In the genomic region with DNA sequence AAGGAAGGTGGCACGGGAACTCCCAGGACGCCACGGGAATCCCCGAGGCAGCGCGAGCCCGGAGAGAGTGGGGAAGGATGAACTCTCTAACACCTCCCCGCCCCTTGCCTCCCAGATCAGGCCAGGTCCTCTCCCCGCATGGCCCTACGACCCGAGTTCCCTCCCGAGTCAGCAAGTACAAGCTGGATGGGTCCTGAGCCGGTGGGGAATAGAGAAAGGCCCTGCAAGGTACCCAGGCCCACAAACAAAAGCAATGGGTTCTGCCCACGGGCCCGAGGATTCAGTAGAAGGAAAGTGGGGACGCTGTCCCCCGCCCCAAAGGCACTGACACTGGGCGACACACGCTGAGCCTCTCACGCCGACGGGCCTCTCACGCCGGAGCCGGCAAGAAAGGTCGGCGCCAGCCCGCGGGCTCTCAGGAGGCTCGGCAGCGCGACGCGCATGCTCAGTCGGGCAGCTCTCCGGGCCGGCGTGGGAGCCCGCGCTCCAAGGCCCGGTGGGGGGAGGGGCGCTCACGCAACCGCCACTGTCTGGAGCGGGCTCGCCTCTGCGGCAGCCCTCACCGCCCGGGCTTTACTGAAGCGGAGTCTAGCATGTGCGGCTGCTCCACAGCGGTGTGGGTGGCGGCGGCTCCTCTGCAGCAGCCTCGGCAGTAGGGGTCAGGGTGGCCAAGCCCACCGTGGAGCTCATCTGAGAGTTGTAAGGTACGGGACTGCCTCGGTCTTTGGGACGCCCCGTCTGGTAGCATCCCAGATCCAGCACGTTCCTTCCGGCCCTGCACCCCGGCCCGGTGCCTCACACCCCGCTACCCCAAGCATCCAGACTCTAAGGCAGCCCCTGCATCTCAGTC, we compare ENCODE assay signal across 8 cellular contexts. TPM values are rescaled to one million over a fixed set of nuclear protein-coding genes. Genes with fewer than 3 reads are reported as not detected.
A peak's percentile ranks its signal among the peaks of the same experiment; 100 is the strongest.
DNase-seq lines count a peak whose midpoint lies in the region; ATAC-seq and TF ChIP-seq lines count a peak whose summit lies in the region.
"Not testable (repeated sequence)": the region's sequence is repeated elsewhere in the genome, so short reads cannot be mapped to it uniquely, and the experiment has no call there.

No MANE protein-coding gene starts in this region.

- not testable (repeated sequence) for BruUV-seq in Calu3 (replicated peaks; lab: Mats Ljungman, UMichigan)

- peaks cover 18% of the 10 kb centered on the region for H3K4me1 ChIP-seq in Karpas-422 (ENCODE audit: low read length)

- not testable (repeated sequence) for H3K36me3 ChIP-seq in Karpas-422 (ENCODE audit: insufficient read depth, low read length)

- peak overlapping the region; percentile 60 for H3K4me2 ChIP-seq in Karpas-422 (ENCODE audit: low read depth, low read length, poor library complexity, severe bottlenecking)

- not testable (repeated sequence) for H3K9me2 ChIP-seq in Karpas-422 (replicated peaks; ENCODE audit: insufficient read depth, low read length)

- H2AFZ ChIP-seq in Karpas-422 (ENCODE audit: low read length): not testable (repeated sequence)

- not testable (repeated sequence) for H3K4me3 Mint-ChIP-seq in Calu3 (ENCODE audit: low read depth, unreplicated experiment); neural crest cell

- H3K36me3 Mint-ChIP-seq in Calu3 (ENCODE audit: insufficient read depth, unreplicated experiment): not testable (repeated sequence)
- H3K36me3 Mint-ChIP-seq in neural crest cell (ENCODE audit: low read depth): peaks cover 18% of the 10 kb centered on the region

- not testable (repeated sequence) for TF ChIP-seq CTCF in Calu3 (IDR thresholded peaks at IDR 0.05; ENCODE audit: unreplicated experiment); neural crest cell (conservative IDR thresholded peaks at IDR 0.05)

- not testable (repeated sequence) for H3K4me1 Mint-ChIP-seq in Calu3 (ENCODE audit: low read depth, unreplicated experiment); neural crest cell

- not testable (repeated sequence) for H3K27me3 ChIP-seq in Karpas-422 (ENCODE audit: low read length)

- H4K20me1 ChIP-seq in Karpas-422 (ENCODE audit: insufficient read depth, low read depth, low read length): not testable (repeated sequence)

- DNase-seq in Calu3 (peak; percentile 17), globus pallidus (ENCODE audit: low spot score) (peak; percentile 20), neural crest cell (ENCODE audit: low read depth, low spot score) (peak; percentile 38)
- not testable (repeated sequence) for DNase-seq in Karpas-422
- DNase-seq in activated CD4-positive, CD25-positive, alpha-beta regulatory T cell (lab: John Stamatoyannopoulos, UW): peak; percentile 14 to 53 (median 36)
- DNase-seq in activated naive CD8-positive, alpha-beta T cell treated with anti-CD3 and anti-CD28 coated beads, Interleukin-2, amount 50 U/mL, for 16 hours (ENCODE audit: low read depth, low spot score): peak; percentile 45
- DNase-seq in stimulated activated CD8-positive, alpha-beta memory T cell treated with anti-CD3 and anti-CD28 coated beads, Interleukin-15, amount 100 ng/mL, for 24 hours (ENCODE audit: low read depth): peak; percentile 48

- peak; percentile 66 for ATAC-seq in GM21825 (IDR thresholded peaks at IDR 0.05; ENCODE audit: unreplicated experiment)

- peaks cover 27% of the 10 kb centered on the region for H3K27me3 Mint-ChIP-seq in Calu3 (ENCODE audit: unreplicated experiment)
- H3K27me3 Mint-ChIP-seq in neural crest cell (ENCODE audit: low read depth): not testable (repeated sequence)

- H3K9ac ChIP-seq in Karpas-422 (ENCODE audit: low read length): peak overlapping the region; percentile 55

- CTCF ChIA-PET in Calu3 (lab: Charles Lee): not testable (repeated sequence)

- intact Hi-C loops in Calu3 (cut with micrococcal nuclease; ENCODE audit: unreplicated experiment): not testable (repeated sequence)

- not testable (repeated sequence) for H3K9me3 Mint-ChIP-seq in Calu3 (ENCODE audit: low read depth, unreplicated experiment); neural crest cell

- peak overlapping the region; percentile 34; the same call in 1 of the 2 replicates for H3K4me3 ChIP-seq in Karpas-422 (ENCODE audit: low read length)

- H3K79me2 ChIP-seq in Karpas-422 (ENCODE audit: low read length): not testable (repeated sequence)

- H3K9me3 ChIP-seq in Karpas-422 (ENCODE audit: low read length): not testable (repeated sequence)

- H3K27ac ChIP-seq in Karpas-422 (ENCODE audit: low read length): not testable (repeated sequence)

- not testable (repeated sequence) for H3K27ac Mint-ChIP-seq in Calu3 (ENCODE audit: unreplicated experiment); neural crest cell (ENCODE audit: unreplicated experiment)

RNA-seq across cellular contexts. Expression of gene DHRS4, which starts 16.1 kb away (rescaled TPM):
- 15.7 and 19.0 TPM in 2 replicates for total RNA-seq in Calu3 (2022)
- 63.8 and 175 TPM in 2 replicates for total RNA-seq in Karpas-422 (2014; rRNA removed; shearing (Covaris generic); ENCODE audit: low replicate concordance)
- 17.4 and 19.7 TPM in 2 replicates for total RNA-seq in neural crest cell

RNA-seq across cellular contexts. Expression of gene DHRS4L2, which starts 19.1 kb away (rescaled TPM):
- total RNA-seq in Calu3 (2022) (10.5 and 12.0 TPM in 2 replicates), neural crest cell (15.1 and 17.1 TPM in 2 replicates)
- total RNA-seq in Karpas-422 (2014; rRNA removed; shearing (Covaris generic); ENCODE audit: low replicate concordance): 53.7 and 66.1 TPM in 2 replicates
